ENCODE assay signal across 1 cellular context in genomic region chr1:159823401-159823800, GRCh38.
TF ChIP-seq lines count a peak whose summit lies in the region.

No MANE protein-coding gene starts in this region.

TF ChIP-seq in GM23338, 12 proteins besides CTCF, POLR2A, EP300 and RAD21 (continued from another document):
- TF ChIP-seq, protein P1, sequence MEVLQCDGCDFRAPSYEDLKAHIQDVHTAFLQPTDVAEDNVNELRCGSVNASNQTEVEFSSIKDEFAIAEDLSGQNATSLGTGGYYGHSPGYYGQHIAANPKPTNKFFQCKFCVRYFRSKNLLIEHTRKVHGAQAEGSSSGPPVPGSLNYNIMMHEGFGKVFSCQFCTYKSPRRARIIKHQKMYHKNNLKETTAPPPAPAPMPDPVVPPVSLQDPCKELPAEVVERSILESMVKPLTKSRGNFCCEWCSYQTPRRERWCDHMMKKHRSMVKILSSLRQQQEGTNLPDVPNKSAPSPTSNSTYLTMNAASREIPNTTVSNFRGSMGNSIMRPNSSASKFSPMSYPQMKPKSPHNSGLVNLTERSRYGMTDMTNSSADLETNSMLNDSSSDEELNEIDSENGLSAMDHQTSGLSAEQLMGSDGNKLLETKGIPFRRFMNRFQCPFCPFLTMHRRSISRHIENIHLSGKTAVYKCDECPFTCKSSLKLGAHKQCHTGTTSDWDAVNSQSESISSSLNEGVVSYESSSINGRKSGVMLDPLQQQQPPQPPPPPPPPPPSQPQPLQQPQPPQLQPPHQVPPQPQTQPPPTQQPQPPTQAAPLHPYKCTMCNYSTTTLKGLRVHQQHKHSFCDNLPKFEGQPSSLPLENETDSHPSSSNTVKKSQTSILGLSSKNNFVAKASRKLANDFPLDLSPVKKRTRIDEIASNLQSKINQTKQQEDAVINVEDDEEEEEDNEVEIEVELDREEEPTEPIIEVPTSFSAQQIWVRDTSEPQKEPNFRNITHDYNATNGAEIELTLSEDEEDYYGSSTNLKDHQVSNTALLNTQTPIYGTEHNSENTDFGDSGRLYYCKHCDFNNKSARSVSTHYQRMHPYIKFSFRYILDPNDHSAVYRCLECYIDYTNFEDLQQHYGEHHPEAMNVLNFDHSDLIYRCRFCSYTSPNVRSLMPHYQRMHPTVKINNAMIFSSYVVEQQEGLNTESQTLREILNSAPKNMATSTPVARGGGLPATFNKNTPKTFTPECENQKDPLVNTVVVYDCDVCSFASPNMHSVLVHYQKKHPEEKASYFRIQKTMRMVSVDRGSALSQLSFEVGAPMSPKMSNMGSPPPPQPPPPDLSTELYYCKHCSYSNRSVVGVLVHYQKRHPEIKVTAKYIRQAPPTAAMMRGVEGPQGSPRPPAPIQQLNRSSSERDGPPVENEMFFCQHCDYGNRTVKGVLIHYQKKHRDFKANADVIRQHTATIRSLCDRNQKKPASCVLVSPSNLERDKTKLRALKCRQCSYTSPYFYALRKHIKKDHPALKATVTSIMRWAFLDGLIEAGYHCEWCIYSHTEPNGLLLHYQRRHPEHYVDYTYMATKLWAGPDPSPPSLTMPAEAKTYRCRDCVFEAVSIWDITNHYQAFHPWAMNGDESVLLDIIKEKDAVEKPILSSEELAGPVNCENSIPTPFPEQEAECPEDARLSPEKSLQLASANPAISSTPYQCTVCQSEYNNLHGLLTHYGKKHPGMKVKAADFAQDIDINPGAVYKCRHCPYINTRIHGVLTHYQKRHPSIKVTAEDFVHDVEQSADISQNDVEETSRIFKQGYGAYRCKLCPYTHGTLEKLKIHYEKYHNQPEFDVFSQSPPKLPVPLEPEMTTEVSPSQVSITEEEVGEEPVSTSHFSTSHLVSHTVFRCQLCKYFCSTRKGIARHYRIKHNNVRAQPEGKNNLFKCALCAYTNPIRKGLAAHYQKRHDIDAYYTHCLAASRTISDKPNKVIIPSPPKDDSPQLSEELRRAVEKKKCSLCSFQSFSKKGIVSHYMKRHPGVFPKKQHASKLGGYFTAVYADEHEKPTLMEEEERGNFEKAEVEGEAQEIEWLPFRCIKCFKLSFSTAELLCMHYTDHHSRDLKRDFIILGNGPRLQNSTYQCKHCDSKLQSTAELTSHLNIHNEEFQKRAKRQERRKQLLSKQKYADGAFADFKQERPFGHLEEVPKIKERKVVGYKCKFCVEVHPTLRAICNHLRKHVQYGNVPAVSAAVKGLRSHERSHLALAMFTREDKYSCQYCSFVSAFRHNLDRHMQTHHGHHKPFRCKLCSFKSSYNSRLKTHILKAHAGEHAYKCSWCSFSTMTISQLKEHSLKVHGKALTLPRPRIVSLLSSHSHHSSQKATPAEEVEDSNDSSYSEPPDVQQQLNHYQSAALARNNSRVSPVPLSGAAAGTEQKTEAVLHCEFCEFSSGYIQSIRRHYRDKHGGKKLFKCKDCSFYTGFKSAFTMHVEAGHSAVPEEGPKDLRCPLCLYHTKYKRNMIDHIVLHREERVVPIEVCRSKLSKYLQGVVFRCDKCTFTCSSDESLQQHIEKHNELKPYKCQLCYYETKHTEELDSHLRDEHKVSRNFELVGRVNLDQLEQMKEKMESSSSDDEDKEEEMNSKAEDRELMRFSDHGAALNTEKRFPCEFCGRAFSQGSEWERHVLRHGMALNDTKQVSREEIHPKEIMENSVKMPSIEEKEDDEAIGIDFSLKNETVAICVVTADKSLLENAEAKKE (CRISPR knock-in tag; IDR thresholded peaks at IDR 0.05) = no peak
- no peak for TF ChIP-seq ZNF114 (CRISPR knock-in tag; IDR thresholded peaks at IDR 0.05)
- no peak for TF ChIP-seq POLR2AphosphoS5 (IDR thresholded peaks at IDR 0.05; ENCODE audit: low read depth)
- no peak for TF ChIP-seq CREB1 (CRISPR knock-in tag; IDR thresholded peaks at IDR 0.05; ENCODE audit: low read depth)
- no peak for TF ChIP-seq ETS1 (IDR thresholded peaks at IDR 0.05)
- TF ChIP-seq REST (IDR thresholded peaks at IDR 0.05; ENCODE audit: unreplicated experiment) = no peak
